In genomic region chr1:32876341-32877210, GRCh38 we compare ENCODE assay signal across 1 cellular context.
TF ChIP-seq lines count a peak whose summit lies in the region.

No MANE protein-coding gene starts in this region.

TF ChIP-seq in WTC11, 78 proteins besides CTCF, POLR2A, EP300 and RAD21 (continued from another document):
- peak; percentile 54 for TF ChIP-seq MAX (CRISPR knock-in tag; IDR thresholded peaks at IDR 0.05)
- peak; percentile 48; the same call in 1 of the 2 replicates for TF ChIP-seq FOXP1 (CRISPR knock-in tag; IDR thresholded peaks at IDR 0.05; ENCODE audit: borderline replicate concordance)
- no peak for TF ChIP-seq RELA (CRISPR knock-in tag; IDR thresholded peaks at IDR 0.05; ENCODE audit: borderline replicate concordance)
- TF ChIP-seq SMAD3 (CRISPR knock-in tag; IDR thresholded peaks at IDR 0.05; ENCODE audit: borderline replicate concordance), result no peak
TF ChIP-seq in WTC11: peak in this region for 4.
